Comparison of ENCODE assay signal across 28 cellular contexts in the genomic region with DNA sequence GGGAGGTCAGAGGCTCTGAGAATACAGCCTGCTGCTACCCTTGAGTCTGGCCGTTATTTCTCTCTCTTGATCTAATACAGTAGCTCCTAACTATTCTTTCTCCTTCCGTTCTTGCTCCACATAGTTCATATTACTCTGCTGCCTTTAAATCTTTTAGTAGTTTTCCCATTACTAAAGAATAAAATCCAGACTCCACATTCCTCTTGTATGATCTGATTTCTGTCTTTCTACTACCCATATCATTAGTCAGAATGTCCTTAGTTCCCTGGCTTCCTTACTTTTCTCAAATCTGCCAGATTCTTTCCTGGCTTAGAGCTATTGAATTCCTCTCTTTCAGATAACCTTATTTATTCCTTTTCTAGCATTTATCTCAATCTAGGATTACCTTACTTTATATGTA. TPM values are rescaled to one million over a fixed set of nuclear protein-coding genes. Genes with fewer than 3 reads are reported as not detected.
DNase-seq lines count a peak whose midpoint lies in the region; ATAC-seq, FAIRE-seq and TF ChIP-seq lines count a peak whose summit lies in the region.
"Had no signal": no experiment of that assay in that cellular context is flagged by ENCODE, and none has a peak within 500 bp of the region (broad histone marks: within the 10 kb centered on the region; RNA-seq: fewer than 3 reads in every experiment).

No MANE protein-coding gene starts in this region.

- H3K79me2 ChIP-seq in astrocyte (ENCODE audit: insufficient read depth, low read length) = peaks cover 10% of the 10 kb centered on the region

- H3K4me1 ChIP-seq in astrocyte (ENCODE audit: insufficient read depth, low read length) (no peaks in the 10 kb centered on the region), left lung (no peaks in the 10 kb centered on the region)
- H3K4me1 ChIP-seq: parathyroid adenoma had no signal

- no peak for FAIRE-seq in astrocyte (lab: Jason Lieb, UNC)
- FAIRE-seq: endothelial cell of umbilical vein had no signal

- H3K27ac ChIP-seq in astrocyte (ENCODE audit: low read depth, low read length) (peak overlapping the region; percentile 57), left lung (no peak overlapping the region)
- H3K27ac ChIP-seq: parathyroid adenoma had no signal

- no peaks in the 10 kb centered on the region for H3K27me3 Mint-ChIP-seq in astrocyte (ENCODE audit: low read depth, unreplicated experiment)
- H3K27me3 Mint-ChIP-seq: activated CD4-positive, alpha-beta memory T cell treated with anti-CD3 and anti-CD28 coated beads, Interleukin-2, amount 10 ng/mL, durations not matched to agents 7 days and 5 days; type B pancreatic cell had no signal

- peak overlapping the region; percentile 12 for H3K4me2 ChIP-seq in astrocyte (ENCODE audit: low read length)

- H3K4me3 ChIP-seq in astrocyte (ENCODE audit: insufficient read depth, low read depth, low read length) (no peak overlapping the region), foreskin fibroblast (ENCODE audit: low read depth in 1 of 2, low read length in 2 of 2) (no peak overlapping the region), left lung (no peak overlapping the region)
- H3K4me3 ChIP-seq: gastrocnemius medialis had no signal

- peaks cover 2% of the 10 kb centered on the region for H3K9me3 Mint-ChIP-seq in astrocyte (ENCODE audit: unreplicated experiment)
- H3K9me3 Mint-ChIP-seq: activated CD4-positive, alpha-beta memory T cell treated with anti-CD3 and anti-CD28 coated beads, Interleukin-2, amount 10 ng/mL, durations not matched to agents 7 days and 5 days; activated naive CD4-positive, alpha-beta T cell treated with anti-CD3 and anti-CD28 coated beads for 36 hours; nephron; type B pancreatic cell had no signal

- H4K20me1 ChIP-seq in astrocyte (ENCODE audit: insufficient read depth, low read length) = peaks cover 13% of the 10 kb centered on the region

- peaks cover 43% of the 10 kb centered on the region for H3K36me3 ChIP-seq in astrocyte (ENCODE audit: insufficient read depth, low read length)
- H3K36me3 ChIP-seq in left lung = peaks cover 0 to 95% of the 10 kb centered on the region in 2 donors

- TF ChIP-seq CTCF in astrocyte (IDR thresholded peaks at IDR 0.05; ENCODE audit: insufficient read depth, low read depth, low read length) (no peak), foreskin fibroblast (IDR thresholded peaks at IDR 0.05; ENCODE audit: low read depth, low read length) (no peak), left lung (IDR thresholded peaks at IDR 0.05) (no peak)

- H2AFZ ChIP-seq in astrocyte (ENCODE audit: low read depth, low read length) = no peak overlapping the region
- H2AFZ ChIP-seq: parathyroid adenoma had no signal

- peak overlapping the region; percentile 28 for H3K27ac Mint-ChIP-seq in astrocyte (ENCODE audit: unreplicated experiment)
- H3K27ac Mint-ChIP-seq: activated CD4-positive, alpha-beta memory T cell treated with anti-CD3 and anti-CD28 coated beads, Interleukin-2, amount 10 ng/mL, durations not matched to agents 7 days and 5 days; activated naive CD4-positive, alpha-beta T cell treated with anti-CD3 and anti-CD28 coated beads for 36 hours; type B pancreatic cell had no signal

- peaks cover 9% of the 10 kb centered on the region for H3K4me1 Mint-ChIP-seq in astrocyte (ENCODE audit: low read depth, unreplicated experiment)
- H3K4me1 Mint-ChIP-seq: activated CD4-positive, alpha-beta memory T cell treated with anti-CD3 and anti-CD28 coated beads, Interleukin-2, amount 10 ng/mL, durations not matched to agents 7 days and 5 days; nephron had no signal

- H3K27me3 ChIP-seq in astrocyte (ENCODE audit: insufficient read depth, low read length) (no peaks in the 10 kb centered on the region), left lung (no peaks in the 10 kb centered on the region)
- H3K27me3 ChIP-seq: gastrocnemius medialis had no signal

- H3K9ac ChIP-seq in astrocyte (ENCODE audit: low read length) = peak overlapping the region; percentile 23
- H3K9ac ChIP-seq: parathyroid adenoma had no signal

- H3K4me3 Mint-ChIP-seq in astrocyte (ENCODE audit: unreplicated experiment) = no peak overlapping the region
- H3K4me3 Mint-ChIP-seq: activated CD4-positive, alpha-beta memory T cell treated with anti-CD3 and anti-CD28 coated beads, Interleukin-2, amount 10 ng/mL, durations not matched to agents 7 days and 5 days; activated naive CD4-positive, alpha-beta T cell treated with anti-CD3 and anti-CD28 coated beads for 36 hours; nephron; type B pancreatic cell had no signal

- DNase-seq in AG08396 (ENCODE audit: low spot score) (peak; percentile 21), ELR (ENCODE audit: low read depth) (peak; percentile 66), astrocyte (ENCODE audit: low read depth) (peak; percentile 49), foreskin fibroblast (peak; percentile 6 to 37), NCI-H446 treated with DMSO at 0.1 percent for 48 hours (lab: John Stamatoyannopoulos, UW) (no peak), NOMO-1 (lab: John Stamatoyannopoulos, UW; ENCODE audit: unreplicated experiment in 2 of 2) (no peak), left lung (no peak)
- no peak for DNase-seq in activated CD4-positive, CD25-positive, alpha-beta regulatory T cell treated with anti-CD3 and anti-CD28 coated beads, Interleukin-2, amount 50 U/mL, for 72 hours
- DNase-seq: activated CD4-positive, alpha-beta memory T cell treated with anti-CD3 and anti-CD28 coated beads, Interleukin-2, amount 10 ng/mL, durations not matched to agents 7 days and 5 days; activated CD4-positive, CD25-positive, alpha-beta regulatory T cell; activated naive CD4-positive, alpha-beta T cell treated with anti-CD3 and anti-CD28 coated beads for 36 hours; activated T-cell treated with anti-CD3 and anti-CD28 coated beads, Interleukin-2, amount 50 U/mL, for 1 hour; cortex of kidney; DMS79 treated with DMSO at 0.1 percent for 48 hours; gastrocnemius medialis; Kasumi-1; midbrain; NCI-H1092; NCI-H2029; NCI-H446; stimulated activated CD4-positive, alpha-beta T cell treated with anti-CD3 and anti-CD28 coated beads, Interleukin-1b, Interleukin-23, amount 100 ng/mL, for 48 hours; stimulated activated naive CD4-positive, alpha-beta T cell had no signal

- intact Hi-C loops in left lung (cut with DNase I) = no loop called here

- ATAC-seq in left lung = no peak
- ATAC-seq: gastrocnemius medialis, HCT116 had no signal

- H3K9me3 ChIP-seq in astrocyte (ENCODE audit: insufficient read depth, low read depth, low read length) = no peaks in the 10 kb centered on the region
- H3K9me3 ChIP-seq in left lung = no peaks in the 10 kb centered on the region
- H3K9me3 ChIP-seq: gastrocnemius medialis had no signal

- H3K36me3 Mint-ChIP-seq in astrocyte (ENCODE audit: low read depth, unreplicated experiment) = peaks cover 20% of the 10 kb centered on the region

RNA-seq across cellular contexts. Expression of gene MARCHF6, which starts 40.0 kb away (rescaled TPM):
- total RNA-seq in astrocyte (139 and 142 TPM in 2 replicates), left lung (100 to 1,000 TPM; 123 to 128 TPM)

RNA-seq across cellular contexts. Expression of gene ROPN1L, which starts 48.2 kb away (rescaled TPM):
- total RNA-seq in astrocyte (0.60 and 0.77 TPM in 2 replicates), left lung (1 to 10 TPM in 1 of 2 donors, under 1 TPM in 1; 0.50 to 9.5 TPM)
- total RNA-seq: activated naive CD4-positive, alpha-beta T cell treated with anti-CD3 and anti-CD28 coated beads for 36 hours; HT1080 had no signal

Comparison
In these comparisons a context has a peak if more than half of its experiments do, and no peak if none do; other contexts are left out.
1. DNase-seq: peak in AG08396 (single experiment), ELR (single experiment), astrocyte (single experiment) and foreskin fibroblast (2 of 2); none in NCI-H446 treated with DMSO at 0.1 percent for 48 hours (single experiment), activated CD4-positive, CD25-positive, alpha-beta regulatory T cell treated with anti-CD3 and anti-CD28 coated beads, Interleukin-2, amount 50 U/mL, for 72 hours (single experiment), NOMO-1 (0 of 2) and left lung (0 of 2).